ENCODE assay signal across 1 cellular context in genomic region chr9:100432736-100433135, GRCh38.
TF ChIP-seq lines count a peak whose summit lies in the region.

No MANE protein-coding gene starts in this region.

TF ChIP-seq in IMR-90, 13 proteins besides CTCF, POLR2A, EP300 and RAD21 (continued from another document):
- TF ChIP-seq FOS (IDR thresholded peaks at IDR 0.05; ENCODE audit: low read depth, low read length), result no peak
- no peak for TF ChIP-seq RCOR1 (IDR thresholded peaks at IDR 0.05; ENCODE audit: insufficient replicate concordance, low read length)
- TF ChIP-seq MAZ (IDR thresholded peaks at IDR 0.05; ENCODE audit: borderline replicate concordance, low read depth, low read length), result no peak
- no peak for TF ChIP-seq RFX5 (IDR thresholded peaks at IDR 0.05; ENCODE audit: low read depth, low read length)
- TF ChIP-seq MAFK (IDR thresholded peaks at IDR 0.05; ENCODE audit: low read depth, low read length), result no peak
- no peak for TF ChIP-seq USF2 (IDR thresholded peaks at IDR 0.05; ENCODE audit: low read depth, low read length)
- no peak for TF ChIP-seq SMC3 (IDR thresholded peaks at IDR 0.05; ENCODE audit: low read depth, low read length)
- TF ChIP-seq MXI1 (IDR thresholded peaks at IDR 0.05; ENCODE audit: borderline replicate concordance, low read depth, low read length), result no peak
TF ChIP-seq in IMR-90: peak in this region for 0.
